ENCODE assay signal across 10 cellular contexts in the genomic region with DNA sequence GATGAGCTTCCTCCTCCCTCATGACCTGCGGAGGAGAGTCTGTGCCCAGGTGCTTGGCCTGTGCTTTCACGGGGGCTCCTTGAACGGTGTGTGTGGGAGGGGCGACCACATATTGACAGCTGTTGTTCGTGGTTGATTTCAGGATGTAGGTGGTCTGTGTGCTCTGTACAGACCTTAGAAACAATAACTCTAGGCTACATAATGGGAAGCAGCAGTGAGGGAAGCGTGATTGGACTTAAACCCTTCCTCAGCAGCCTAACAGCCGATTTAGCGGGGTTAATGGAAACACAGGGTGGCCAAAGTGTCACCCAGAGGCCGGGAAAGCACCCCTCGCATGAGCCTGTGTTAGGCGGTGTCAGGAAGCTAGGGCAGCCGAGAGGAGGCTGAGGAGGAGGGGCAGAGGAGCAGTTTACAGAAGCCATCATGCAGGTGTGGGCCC. TPM values are rescaled to one million over a fixed set of nuclear protein-coding genes. Genes with fewer than 3 reads are reported as not detected.
DNase-seq lines count a peak whose midpoint lies in the region; ATAC-seq and TF ChIP-seq lines count a peak whose summit lies in the region.
"Had no signal": no experiment of that assay in that cellular context is flagged by ENCODE, and none has a peak within 500 bp of the region (broad histone marks: within the 10 kb centered on the region; RNA-seq: fewer than 3 reads in every experiment).

No MANE protein-coding gene starts in this region.

- H3K18ac ChIP-seq in mesendoderm (ENCODE audit: low read length) = no peak overlapping the region

- in situ Hi-C loops in GM13977 (cut with MboI; ENCODE audit: low pct_unique_long_range_greater_than_20kb, low sequenced_read_pairs, unreplicated experiment) = no loop called here

- H3K27me3 ChIP-seq in mesendoderm (ENCODE audit: insufficient read depth, low read length, poor library complexity) (no peaks in the 10 kb centered on the region), MG63 (no peaks in the 10 kb centered on the region)

- DNase-seq in GM13977 (ENCODE audit: low spot score) (peak; percentile 41), mesendoderm (no peak), MG63 (no peak), C1 segment of cervical spinal cord (lab: John Stamatoyannopoulos, UW) (no peak), midbrain (lab: John Stamatoyannopoulos, UW) (no peak)
- DNase-seq in activated CD4-positive, alpha-beta T cell treated with anti-CD3 and anti-CD28 coated beads, Interleukin-2, amount 10 ng/mL, durations not matched to agents 7 days and 5 days = peak; percentile 24
- DNase-seq: kidney, NCI-H226 had no signal

- H3K9me3 ChIP-seq in MG63 = no peaks in the 10 kb centered on the region

- no peak overlapping the region for H4K8ac ChIP-seq in mesendoderm (ENCODE audit: low read depth, low read length)

- no peak overlapping the region for H2BK15ac ChIP-seq in mesendoderm (replicated peaks; ENCODE audit: low read depth)

- no peak for TF ChIP-seq CTCF in GM13977 (IDR thresholded peaks at IDR 0.05; ENCODE audit: extremely low read depth, insufficient read depth, missing control alignments)

- no peak overlapping the region for H3K4me3 Mint-ChIP-seq in activated CD4-positive, alpha-beta T cell treated with anti-CD3 and anti-CD28 coated beads, Interleukin-2, amount 10 ng/mL, durations not matched to agents 7 days and 5 days

- H3K79me2 ChIP-seq in mesendoderm (ENCODE audit: control insufficient read depth, insufficient read depth, low read length) = peaks cover 2% of the 10 kb centered on the region

- peak overlapping the region; percentile 52 for H3K27ac Mint-ChIP-seq in activated CD4-positive, alpha-beta T cell treated with anti-CD3 and anti-CD28 coated beads, Interleukin-2, amount 10 ng/mL, durations not matched to agents 7 days and 5 days

- peaks cover 7% of the 10 kb centered on the region for H3K79me1 ChIP-seq in mesendoderm (ENCODE audit: low read length)

- H3K4me3 ChIP-seq in mesendoderm (ENCODE audit: low read length) = no peak overlapping the region
- H3K4me3 ChIP-seq in MG63 = no peak overlapping the region

- H2AK5ac ChIP-seq in mesendoderm (ENCODE audit: low read length) = no peak overlapping the region

- no peak overlapping the region for H3K27ac ChIP-seq in mesendoderm (ENCODE audit: low read depth, low read length)

- no peak overlapping the region for H2BK5ac ChIP-seq in mesendoderm (ENCODE audit: low read length)

- H4K5ac ChIP-seq in mesendoderm (ENCODE audit: low read length) = no peak overlapping the region

- H3K36me3 ChIP-seq in mesendoderm (ENCODE audit: control insufficient read depth, insufficient read depth, low read length) (no peaks in the 10 kb centered on the region), MG63 (peaks cover 7% of the 10 kb centered on the region)

- H3K56ac ChIP-seq in mesendoderm (ENCODE audit: low read length) = peak overlapping the region; percentile 19

- H3K9ac ChIP-seq in mesendoderm (ENCODE audit: low read length) = no peak overlapping the region

- H3K9me3 Mint-ChIP-seq in activated CD4-positive, alpha-beta T cell treated with anti-CD3 and anti-CD28 coated beads, Interleukin-2, amount 10 ng/mL, durations not matched to agents 7 days and 5 days = no peaks in the 10 kb centered on the region

- H3K36me3 Mint-ChIP-seq in activated CD4-positive, alpha-beta T cell treated with anti-CD3 and anti-CD28 coated beads, Interleukin-2, amount 10 ng/mL, durations not matched to agents 7 days and 5 days (ENCODE audit: low read depth) = peaks cover 4% of the 10 kb centered on the region

- H3K4me1 ChIP-seq in mesendoderm (ENCODE audit: control insufficient read depth, low read depth, low read length) = peaks cover 7% of the 10 kb centered on the region

- CTCF ChIA-PET in activated CD4-positive, alpha-beta T cell treated with anti-CD3 and anti-CD28 coated beads, Interleukin-2, amount 10 ng/mL, durations not matched to agents 7 days and 5 days (lab: Charles Lee) = interaction anchor here (0.9 to 2.0 kb wide), 2 partner anchors 8 to 348 kb away, joined by 3 to 5 read pairs; no protein-coding TSS in a partner anchor

- no peak overlapping the region for H3K4me2 ChIP-seq in mesendoderm (ENCODE audit: low read length)

- H3K4ac ChIP-seq in mesendoderm (ENCODE audit: low read depth, low read length) = no peak overlapping the region

- H3K4me1 Mint-ChIP-seq in activated CD4-positive, alpha-beta T cell treated with anti-CD3 and anti-CD28 coated beads, Interleukin-2, amount 10 ng/mL, durations not matched to agents 7 days and 5 days = peaks cover 20% of the 10 kb centered on the region

- no peak overlapping the region for H3K23ac ChIP-seq in mesendoderm (ENCODE audit: low read length)

- ATAC-seq in HG02623 (IDR thresholded peaks at IDR 0.05; ENCODE audit: unreplicated experiment) (peak; percentile 53), HG02885 (IDR thresholded peaks at IDR 0.05; ENCODE audit: poor library complexity, unreplicated experiment) (no peak)

- WGBS in mesendoderm (ENCODE audit: extremely low coverage, insufficient coverage, low lambda C conversion rate) = no CpG with 5 or more reads among the region's 12 CpGs

- no peak overlapping the region for H2BK120ac ChIP-seq in mesendoderm (ENCODE audit: low read depth, low read length)

- POLR2A ChIA-PET in activated CD4-positive, alpha-beta T cell treated with anti-CD3 and anti-CD28 coated beads, Interleukin-2, amount 10 ng/mL, durations not matched to agents 7 days and 5 days (lab: Charles Lee) = interaction anchor here (0.9 kb wide), 1 partner anchor 15 kb away, joined by 3 read pairs; no protein-coding TSS in a partner anchor

- no peaks in the 10 kb centered on the region for H3K27me3 Mint-ChIP-seq in activated CD4-positive, alpha-beta T cell treated with anti-CD3 and anti-CD28 coated beads, Interleukin-2, amount 10 ng/mL, durations not matched to agents 7 days and 5 days

RNA-seq across cellular contexts. Expression of gene TBCE, which starts 56.0 kb away (rescaled TPM):
- 10 to 100 TPM; 25.1 to 26.8 TPM for total RNA-seq in activated CD4-positive, alpha-beta T cell treated with anti-CD3 and anti-CD28 coated beads, Interleukin-2, amount 10 ng/mL, durations not matched to agents 7 days and 5 days
- 46.4 TPM for polyA plus RNA-seq in mesendoderm (2013, experiment 1 of 2)
- 47.4 TPM for polyA plus RNA-seq in mesendoderm (2013, experiment 2 of 2)
- 60.4 and 63.4 TPM in 2 replicates for total RNA-seq in MG63 (2014; rRNA removed; shearing (Covaris generic); ENCODE audit: low replicate concordance)

Comparison
In these comparisons a context has a peak if more than half of its experiments do, and no peak if none do; other contexts are left out.
1. DNase-seq: peak in GM13977 (single experiment) and activated CD4-positive, alpha-beta T cell treated with anti-CD3 and anti-CD28 coated beads, Interleukin-2, amount 10 ng/mL, durations not matched to agents 7 days and 5 days (single experiment); none in mesendoderm (single experiment), MG63 (single experiment), C1 segment of cervical spinal cord (0 of 14) and midbrain (single experiment).